ENCODE assay signal across 14 cellular contexts in the genomic region with DNA sequence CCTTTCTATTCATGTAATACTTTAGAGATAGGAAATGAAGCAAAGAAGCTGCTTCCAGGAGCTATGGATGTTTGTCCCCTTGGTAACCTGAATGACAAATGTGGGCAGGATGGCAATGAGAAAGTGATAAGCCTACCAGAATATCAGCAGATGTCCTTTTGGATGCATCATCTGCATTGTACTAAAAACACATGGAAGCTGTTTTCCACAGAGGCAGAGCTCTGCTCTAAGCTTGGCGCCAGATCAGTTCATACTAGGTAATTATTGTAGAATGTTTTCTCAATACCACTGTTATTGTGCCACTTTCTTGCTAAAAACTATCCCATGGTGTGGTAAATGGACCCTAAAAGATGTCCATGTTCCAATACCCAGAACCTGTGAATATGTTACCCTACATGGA.
DNase-seq lines count a peak whose midpoint lies in the region; TF ChIP-seq lines count a peak whose summit lies in the region.
"Had no signal": no experiment of that assay in that cellular context is flagged by ENCODE, and none has a peak within 500 bp of the region (broad histone marks: within the 10 kb centered on the region; RNA-seq: fewer than 3 reads in every experiment).

No MANE protein-coding gene starts in this region.

- DNase-seq in Ammon's horn (ENCODE audit: low spot score) (peak; percentile 51), adipocyte (ENCODE audit: low read depth) (no peak), inferior parietal cortex (ENCODE audit: extremely low spot score) (peak; percentile 11), islet precursor cell (no peak), NCI-H2029 (lab: John Stamatoyannopoulos, UW) (no peak), tibial artery (no peak)
- DNase-seq: AML-193; CD4-positive, CD25-positive, alpha-beta regulatory T cell; DMS53; GF-D8; HCEC 1CT had no signal

- H3K9ac ChIP-seq in adipocyte (ENCODE audit: low read length) (peak overlapping the region; percentile 85), subcutaneous abdominal adipose tissue (ENCODE audit: low read length in 5 of 5) (no peak overlapping the region)
- H3K9ac ChIP-seq: BLaER1 treated with 17β-estradiol and CSF1 and Interleukin-3, amounts not matched to agents 10 nM and 100 nM had no signal

- H3K36me3 ChIP-seq in adipocyte (ENCODE audit: control insufficient read depth, insufficient read depth, low read length, severe bottlenecking) (no peaks in the 10 kb centered on the region), subcutaneous abdominal adipose tissue (ENCODE audit: control insufficient read depth in 5 of 5, insufficient read depth in 5 of 5, low read length in 5 of 5) (no peaks in the 10 kb centered on the region), tibial artery (no peaks in the 10 kb centered on the region)
- H3K36me3 ChIP-seq: BLaER1 treated with 17β-estradiol and CSF1 and Interleukin-3, amounts not matched to agents 10 nM and 100 nM had no signal

- H3K27ac ChIP-seq in subcutaneous abdominal adipose tissue (ENCODE audit: low read depth, low read length) (peak overlapping the region; percentile 95), tibial artery (no peak overlapping the region)
- H3K27ac ChIP-seq: A549; BLaER1 treated with 17β-estradiol and CSF1 and Interleukin-3, amounts not matched to agents 10 nM and 100 nM had no signal

- TF ChIP-seq CTCF in tibial artery (IDR thresholded peaks at IDR 0.05): no peak

- intact Hi-C loops in tibial artery (cut with DNase I; ENCODE audit: low total_unique reads): no loop called here

- H3K4me3 ChIP-seq in adipocyte (ENCODE audit: low read length): peak overlapping the region; percentile 53
- H3K4me3 ChIP-seq in subcutaneous abdominal adipose tissue (ENCODE audit: low read depth in 1 of 5, low read length in 5 of 5): no peak overlapping the region
- no peak overlapping the region for H3K4me3 ChIP-seq in tibial artery
- H3K4me3 ChIP-seq: A549; BLaER1 treated with 17β-estradiol and CSF1 and Interleukin-3, amounts not matched to agents 10 nM and 100 nM had no signal

- peaks cover 50% of the 10 kb centered on the region for H3K4me1 ChIP-seq in adipocyte (ENCODE audit: control insufficient read depth, insufficient read depth, low read length)
- H3K4me1 ChIP-seq in subcutaneous abdominal adipose tissue (ENCODE audit: control insufficient read depth in 5 of 5, insufficient read depth in 5 of 5, low read length in 5 of 5): peaks cover 0 to 41% (median 27%) of the 10 kb centered on the region in 5 donors
- peaks cover 0 to 17% (median 9%) of the 10 kb centered on the region in 4 donors for H3K4me1 ChIP-seq in tibial artery
- H3K4me1 ChIP-seq: A549 had no signal

- no peaks in the 10 kb centered on the region for H3K27me3 ChIP-seq in adipocyte (replicated peaks; ENCODE audit: control insufficient read depth, insufficient read depth, low read length)
- no peaks in the 10 kb centered on the region for H3K27me3 ChIP-seq in subcutaneous abdominal adipose tissue (ENCODE audit: control insufficient read depth in 5 of 5, insufficient read depth in 4 of 5, low read length in 5 of 5)
- H3K27me3 ChIP-seq in tibial artery: no peaks in the 10 kb centered on the region
- H3K27me3 ChIP-seq: BLaER1 treated with 17β-estradiol and CSF1 and Interleukin-3, amounts not matched to agents 10 nM and 100 nM had no signal

- H3K9me3 ChIP-seq in adipocyte (ENCODE audit: control insufficient read depth, low read length) (peaks cover 3% of the 10 kb centered on the region), subcutaneous abdominal adipose tissue (ENCODE audit: control insufficient read depth in 5 of 5, low read length in 5 of 5) (peaks cover 0 to 5% (median under 1%) of the 10 kb centered on the region in 5 donors), tibial artery (peaks cover 0 to 4% (median 0%) of the 10 kb centered on the region in 3 donors)
- H3K9me3 ChIP-seq: A549 had no signal

Comparison
In these comparisons a context has a peak if more than half of its experiments do, and no peak if none do; other contexts are left out.
1. DNase-seq: peak in Ammon's horn (single experiment) and inferior parietal cortex (single experiment); none in adipocyte (single experiment), islet precursor cell (single experiment), NCI-H2029 (single experiment) and tibial artery (0 of 2).